16 cellular contexts compared by ENCODE assay signal in the genomic region with DNA sequence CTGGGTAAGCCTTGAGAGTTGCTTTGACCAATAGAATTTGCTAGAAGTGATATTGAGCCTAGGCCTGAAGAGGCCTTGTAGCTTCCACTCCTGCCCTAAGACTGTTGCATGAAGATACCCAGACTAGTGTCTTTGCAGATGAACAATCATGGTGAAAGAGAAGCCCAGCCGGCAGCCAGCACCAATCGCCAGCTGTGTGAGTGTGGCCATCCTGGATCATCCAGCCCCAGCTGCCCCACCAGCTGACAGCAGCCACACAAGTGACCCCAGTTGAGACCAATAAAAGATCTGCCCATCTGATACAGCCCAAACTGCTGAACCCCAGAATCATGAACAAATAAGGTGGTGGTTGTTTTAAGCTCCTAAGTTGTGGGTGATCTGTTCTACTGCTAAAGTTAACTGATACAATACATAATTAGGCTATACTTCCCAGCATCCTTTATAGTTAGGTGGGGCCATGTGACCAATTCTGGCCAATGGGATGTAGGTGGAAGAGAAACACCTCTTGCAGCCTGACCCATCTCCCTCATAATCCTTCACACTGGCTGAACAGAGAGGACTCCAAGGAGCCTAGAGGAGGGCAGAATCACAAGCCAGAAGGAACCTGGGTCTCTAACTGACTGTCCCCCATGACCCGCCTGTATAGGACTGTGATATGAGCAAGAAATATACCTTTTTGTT. TPM values are rescaled to one million over a fixed set of nuclear protein-coding genes. Genes with fewer than 3 reads are reported as not detected.
A peak's percentile ranks its signal among the peaks of the same experiment; 100 is the strongest.
DNase-seq lines count a peak whose midpoint lies in the region; ATAC-seq, FAIRE-seq and TF ChIP-seq lines count a peak whose summit lies in the region.
"Had no signal": no experiment of that assay in that cellular context is flagged by ENCODE, and none has a peak within 500 bp of the region (broad histone marks: within the 10 kb centered on the region; RNA-seq: fewer than 3 reads in every experiment).

No MANE protein-coding gene starts in this region.

- intact Hi-C loops in CD4-positive, alpha-beta T cell (cut with DNase I, micrococcal nuclease) = no loop called here

- H3K9me3 Mint-ChIP-seq in WTC11 = no peaks in the 10 kb centered on the region
- no peaks in the 10 kb centered on the region for H3K9me3 Mint-ChIP-seq in CD4-positive, alpha-beta T cell
- H3K9me3 Mint-ChIP-seq: HFFc6 had no signal

- H3K27ac ChIP-seq in A549 = no peak overlapping the region
- H3K27ac ChIP-seq in CD4-positive, alpha-beta T cell (ENCODE audit: low read depth, low read length) = no peak overlapping the region
- H3K27ac ChIP-seq: PC-9 had no signal

- TF ChIP-seq EP300 in A549 (IDR thresholded peaks at IDR 0.05) = no peak

- no peak for DNase-seq in A549 (ENCODE audit: low read depth in 1 of 2, low spot score in 1 of 2)
- no peak for DNase-seq in WTC11 (ENCODE audit: low spot score)
- peak; percentile 35 for DNase-seq in globus pallidus (ENCODE audit: low spot score)
- DNase-seq in CD4-positive, alpha-beta T cell = no peak
- DNase-seq in SHP77 (lab: John Stamatoyannopoulos, UW) = no peak
- DNase-seq: DND-41, HFFc6, MM.1S, NCI-H1105, NCI-H1694, NCI-H510A treated with DMSO at 0.1 percent for 48 hours, PC-9 had no signal

- TF ChIP-seq CTCF in A549 (IDR thresholded peaks at IDR 0.05) (no peak), WTC11 (IDR thresholded peaks at IDR 0.05) (no peak)
- TF ChIP-seq CTCF in CD4-positive, alpha-beta T cell (IDR thresholded peaks at IDR 0.05) = no peak

- no peak overlapping the region for H3K4me3 ChIP-seq in A549
- H3K4me3 ChIP-seq: PC-9 had no signal

- H3K4me1 Mint-ChIP-seq in WTC11 = peaks cover 10% of the 10 kb centered on the region
- H3K4me1 Mint-ChIP-seq in CD4-positive, alpha-beta T cell (ENCODE audit: low read depth) = peaks cover 22% of the 10 kb centered on the region

- POLR2A ChIA-PET in A549 (lab: Yijun Ruan, JAX) = no interaction called here
- POLR2A ChIA-PET in WTC11 (lab: Charles Lee) = no interaction called here
- POLR2A ChIA-PET in CD4-positive, alpha-beta T cell (lab: Charles Lee) = no interaction called here

- H3K4me2 ChIP-seq in A549 = no peak overlapping the region
- H3K4me2 ChIP-seq: PC-9 had no signal

- no peaks in the 10 kb centered on the region for H3K4me1 ChIP-seq in A549

- H3K9me3 ChIP-seq in A549 = no peaks in the 10 kb centered on the region
- H3K9me3 ChIP-seq in CD4-positive, alpha-beta T cell (ENCODE audit: control insufficient read depth, low read length) = no peaks in the 10 kb centered on the region

- no peak for TF ChIP-seq RAD21 in A549 (conservative IDR thresholded peaks at IDR 0.05 in 1 of 2, IDR thresholded peaks at IDR 0.05 in 1 of 2)

- 78% methylated on average over 3 of the region's 3 CpGs for WGBS in A549 (ENCODE audit: missing lambda C conversion rate)

- ATAC-seq in A549 (no peak), WTC11 (no peak), HG03565 (IDR thresholded peaks at IDR 0.05; ENCODE audit: unreplicated experiment) (no peak)
- ATAC-seq in CD4-positive, alpha-beta T cell (ENCODE audit: poor library complexity) = no peak

- TF ChIP-seq POLR2A in A549 (IDR thresholded peaks at IDR 0.05; ENCODE audit: low read length) = no peak

- no peak overlapping the region for H3K4me3 Mint-ChIP-seq in WTC11
- H3K4me3 Mint-ChIP-seq in CD4-positive, alpha-beta T cell = no peak overlapping the region
- H3K4me3 Mint-ChIP-seq: HFFc6 had no signal

- CTCF ChIA-PET in A549 (lab: Yijun Ruan, JAX) (interaction anchor here (0.7 to 3.1 kb wide), 7 partner anchors 21 to 111 kb away, joined by 3 to 9 read pairs (median 4); no protein-coding TSS in a partner anchor), WTC11 (lab: Charles Lee) (interaction anchor here (0.8 kb wide), 1 partner anchor 147 kb away, joined by 3 read pairs; no protein-coding TSS in a partner anchor)
- CTCF ChIA-PET in CD4-positive, alpha-beta T cell (lab: Charles Lee) = no interaction called here

- H3K27ac Mint-ChIP-seq in WTC11 = no peak overlapping the region
- H3K27ac Mint-ChIP-seq in CD4-positive, alpha-beta T cell = no peak overlapping the region
- H3K27ac Mint-ChIP-seq: HFFc6 had no signal

- H3K27me3 Mint-ChIP-seq in WTC11 (ENCODE audit: low read depth) = peaks cover 59% of the 10 kb centered on the region
- peaks cover 15% of the 10 kb centered on the region for H3K27me3 Mint-ChIP-seq in CD4-positive, alpha-beta T cell

- no peaks in the 10 kb centered on the region for H3K27me3 ChIP-seq in CD4-positive, alpha-beta T cell (ENCODE audit: control insufficient read depth, insufficient read depth, low read length)

- no peaks in the 10 kb centered on the region for H3K36me3 Mint-ChIP-seq in WTC11
- H3K36me3 Mint-ChIP-seq in CD4-positive, alpha-beta T cell (ENCODE audit: low read depth) = no peaks in the 10 kb centered on the region

- no peak for FAIRE-seq in A549 (lab: Jason Lieb, UNC)
- FAIRE-seq: A204.1, G401.6 had no signal

TF ChIP-seq in A549, 52 proteins besides CTCF, POLR2A, EP300 and RAD21:
- no peak for TF ChIP-seq FOSB (CRISPR knock-in tag; IDR thresholded peaks at IDR 0.05)
- peak; percentile 70 for TF ChIP-seq USF2 (IDR thresholded peaks at IDR 0.05)

TF ChIP-seq in WTC11, 78 proteins besides CTCF, POLR2A, EP300 and RAD21 (continues in another document):
- TF ChIP-seq ETV6 (CRISPR knock-in tag; IDR thresholded peaks at IDR 0.05) = no peak
- TF ChIP-seq, protein P1, sequence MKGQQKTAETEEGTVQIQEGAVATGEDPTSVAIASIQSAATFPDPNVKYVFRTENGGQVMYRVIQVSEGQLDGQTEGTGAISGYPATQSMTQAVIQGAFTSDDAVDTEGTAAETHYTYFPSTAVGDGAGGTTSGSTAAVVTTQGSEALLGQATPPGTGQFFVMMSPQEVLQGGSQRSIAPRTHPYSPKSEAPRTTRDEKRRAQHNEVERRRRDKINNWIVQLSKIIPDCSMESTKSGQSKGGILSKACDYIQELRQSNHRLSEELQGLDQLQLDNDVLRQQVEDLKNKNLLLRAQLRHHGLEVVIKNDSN (CRISPR knock-in tag; IDR thresholded peaks at IDR 0.05) = peak; percentile 67
- TF ChIP-seq NFYB (CRISPR knock-in tag; conservative IDR thresholded peaks at IDR 0.05; ENCODE audit: low read depth) = peak; percentile 70
- TF ChIP-seq MAX (CRISPR knock-in tag; IDR thresholded peaks at IDR 0.05) = no peak

RNA-seq across cellular contexts. Expression of gene ZNF428, which starts 9.4 kb away (rescaled TPM):
- polyA plus RNA-seq in A549 (2011; rRNA removed) (19.3 and 22.9 TPM in 2 replicates), A549 (2017; fragmentation: RNase III; extraction: RNeasy Plus Mini Kit Qiagen cat#74134 plus additional on column Dnase treatment) (47.7 to 58.5 TPM (median 52.4 TPM) in 3 replicates)
- polyA plus RNA-seq in A549 (2012; cell fraction: cytosol; rRNA removed) = 56.2 and 66.0 TPM in 2 replicates
- 26.1 and 30.9 TPM in 2 replicates for polyA plus RNA-seq in A549 (2012; cell fraction: nucleus; rRNA removed)
- 4.5 and 6.1 TPM in 2 replicates for polyA minus RNA-seq in A549 (2011; rRNA and poly(A)+ RNA removed)
- total RNA-seq in WTC11 (2021) = 19.2 to 20.1 TPM (median 20.0 TPM) in 3 replicates
- total RNA-seq in CD4-positive, alpha-beta T cell = 10 to 100 TPM; 22.3 to 24.8 TPM

RNA-seq across cellular contexts. Expression of gene CADM4, which starts 10.9 kb away (rescaled TPM):
- polyA plus RNA-seq in A549 (2011; rRNA removed) (4.2 and 4.7 TPM in 2 replicates), A549 (2017; fragmentation: RNase III; extraction: RNeasy Plus Mini Kit Qiagen cat#74134 plus additional on column Dnase treatment) (8.8 to 10.1 TPM (median 9.2 TPM) in 3 replicates)
- 5.9 and 7.6 TPM in 2 replicates for polyA plus RNA-seq in A549 (2012; cell fraction: cytosol; rRNA removed)
- 6.7 and 7.8 TPM in 2 replicates for polyA plus RNA-seq in A549 (2012; cell fraction: nucleus; rRNA removed)
- 3.3 and 3.7 TPM in 2 replicates for polyA minus RNA-seq in A549 (2011; rRNA and poly(A)+ RNA removed)
- 12.2 to 13.3 TPM (median 12.4 TPM) in 3 replicates for total RNA-seq in WTC11 (2021)
- total RNA-seq in CD4-positive, alpha-beta T cell = under 1 TPM; 0.28 to 0.36 TPM

RNA-seq across cellular contexts. Expression of gene SRRM5, which starts 16.9 kb away (rescaled TPM):
- polyA plus RNA-seq in A549 (2011; rRNA removed) = 0.41 and 0.47 TPM in 2 replicates
- 0.31 and 0.37 TPM in 2 replicates for polyA plus RNA-seq in A549 (2012; cell fraction: cytosol; rRNA removed)
- polyA plus RNA-seq in A549 (2012; cell fraction: nucleus; rRNA removed) = 1.4 and 1.6 TPM in 2 replicates
- 0.44 to 0.55 TPM (median 0.50 TPM) in 3 replicates for polyA plus RNA-seq in A549 (2017; fragmentation: RNase III; extraction: RNeasy Plus Mini Kit Qiagen cat#74134 plus additional on column Dnase treatment)
- 0.24 and 0.37 TPM in 2 replicates for polyA minus RNA-seq in A549 (2011; rRNA and poly(A)+ RNA removed)
- 0.34 to 0.44 TPM (median 0.42 TPM) in 3 replicates for total RNA-seq in WTC11 (2021)
- under 1 TPM; 0.25 to 0.56 TPM for total RNA-seq in CD4-positive, alpha-beta T cell
- total RNA-seq: H4 had no signal

RNA-seq across cellular contexts. Expression of gene ZNF576, which starts 32.4 kb away (rescaled TPM):
- 10.6 and 11.2 TPM in 2 replicates for polyA plus RNA-seq in A549 (2011; rRNA removed)
- polyA plus RNA-seq in A549 (2012; cell fraction: cytosol; rRNA removed) = 25.9 and 31.3 TPM in 2 replicates
- 22.2 and 26.9 TPM in 2 replicates for polyA plus RNA-seq in A549 (2012; cell fraction: nucleus; rRNA removed)
- polyA plus RNA-seq in A549 (2017; fragmentation: RNase III; extraction: RNeasy Plus Mini Kit Qiagen cat#74134 plus additional on column Dnase treatment) = 15.4 to 16.8 TPM (median 16.5 TPM) in 3 replicates
- 5.9 and 10.2 TPM in 2 replicates for polyA minus RNA-seq in A549 (2011; rRNA and poly(A)+ RNA removed)
- total RNA-seq in WTC11 (2021) = 15.9 to 18.5 TPM (median 16.5 TPM) in 3 replicates
- 1 to 10 TPM; 4.1 to 4.8 TPM for total RNA-seq in CD4-positive, alpha-beta T cell

RNA-seq across cellular contexts. Expression of gene IRGQ, which starts 32.9 kb away (rescaled TPM):
- polyA plus RNA-seq in A549 (2011; rRNA removed) (10.0 and 14.2 TPM in 2 replicates), A549 (2017; fragmentation: RNase III; extraction: RNeasy Plus Mini Kit Qiagen cat#74134 plus additional on column Dnase treatment) (6.3 to 6.5 TPM (median 6.4 TPM) in 3 replicates)
- 5.3 and 6.6 TPM in 2 replicates for polyA plus RNA-seq in A549 (2012; cell fraction: cytosol; rRNA removed)
- 13.6 and 18.6 TPM in 2 replicates for polyA plus RNA-seq in A549 (2012; cell fraction: nucleus; rRNA removed)
- polyA minus RNA-seq in A549 (2011; rRNA and poly(A)+ RNA removed) = 12.8 and 12.9 TPM in 2 replicates
- total RNA-seq in WTC11 (2021) = 33.6 to 38.1 TPM (median 35.5 TPM) in 3 replicates
- 10 to 100 TPM; 28.9 to 29.8 TPM for total RNA-seq in CD4-positive, alpha-beta T cell

Comparison
In these comparisons a context has a peak if more than half of its experiments do, and no peak if none do; other contexts are left out.
1. Of the 8 proteins assayed by ChIP-seq in both WTC11 and A549: peak only in WTC11: none; only in A549: none; in both: USF2; in neither: 7.